Comparison of ENCODE assay signal across 20 cellular contexts in genomic region chr1:115210302-115210711, GRCh38.
DNase-seq lines count a peak whose midpoint lies in the region; ATAC-seq, FAIRE-seq and TF ChIP-seq lines count a peak whose summit lies in the region.
"Had no signal": no experiment of that assay in that cellular context is flagged by ENCODE, and none has a peak within 500 bp of the region (broad histone marks: within the 10 kb centered on the region; RNA-seq: fewer than 3 reads in every experiment).

No MANE protein-coding gene starts in this region.

- TF ChIP-seq CTCF in BE2C (IDR thresholded peaks at IDR 0.05; ENCODE audit: low read depth, low read length): no peak
- TF ChIP-seq CTCF in HepG2 (CRISPR knock-in tag; IDR thresholded peaks at IDR 0.05): no peak

- H3K9me3 ChIP-seq in BE2C: no peaks in the 10 kb centered on the region
- H3K9me3 ChIP-seq in HepG2 (ENCODE audit: low read length): no peaks in the 10 kb centered on the region
- H3K9me3 ChIP-seq: left lung, stomach, vagina had no signal

- in situ Hi-C loops in HepG2 (cut with HindIII; ENCODE audit: extremely low pct_ligation_motif_present, low pct_unique_long_range_greater_than_20kb): no loop called here

- DNase-seq in Daoy (ENCODE audit: low read depth) (peak; percentile 44), HT1080 (ENCODE audit: low read depth) (peak; percentile 27), amniotic epithelial cell (ENCODE audit: low read depth) (peak; percentile 31), islet precursor cell (peak; percentile 79), BE2C (no peak), NCI-H2227 (lab: John Stamatoyannopoulos, UW; ENCODE audit: unreplicated experiment) (no peak), HepG2 (ENCODE audit: low spot score) (no peak)
- no peak for DNase-seq in activated CD4-positive, alpha-beta T cell treated with anti-CD3 and anti-CD28 coated beads, Interleukin-2, amount 10 ng/mL, durations not matched to agents 24 days and 14 days
- DNase-seq: activated naive CD8-positive, alpha-beta T cell treated with anti-CD3 and anti-CD28 coated beads, Interleukin-2, amount 10 ng/mL, durations not matched to agents 7 days and 5 days; activated T-cell treated with anti-CD3 and anti-CD28 coated beads, Interleukin-2, amount 50 U/mL, for 72 hours; effector memory CD8-positive, alpha-beta T cell; KBM-7; left lung; NCI-H2081; NCI-H526 treated with DMSO at 0.1 percent for 48 hours; occipital lobe; stimulated activated CD4-positive, alpha-beta T cell treated with anti-CD3 and anti-CD28 coated beads, Interleukin-1b, Interleukin-23, amount 100 ng/mL, for 48 hours; stomach had no signal

- POLR2A ChIA-PET in HepG2 (lab: Yijun Ruan, JAX): no interaction called here

- no peaks in the 10 kb centered on the region for H3K9me3 Mint-ChIP-seq in activated CD4-positive, alpha-beta T cell treated with anti-CD3 and anti-CD28 coated beads, Interleukin-2, amount 10 ng/mL, durations not matched to agents 24 days and 14 days
- H3K9me3 Mint-ChIP-seq: activated naive CD8-positive, alpha-beta T cell treated with anti-CD3 and anti-CD28 coated beads, Interleukin-2, amount 10 ng/mL, durations not matched to agents 7 days and 5 days; activated T-cell treated with anti-CD3 and anti-CD28 coated beads, Interleukin-2, amount 50 U/mL, for 72 hours; central memory CD8-positive, alpha-beta T cell; effector memory CD8-positive, alpha-beta T cell had no signal

- no peaks in the 10 kb centered on the region for H3K36me3 Mint-ChIP-seq in activated CD4-positive, alpha-beta T cell treated with anti-CD3 and anti-CD28 coated beads, Interleukin-2, amount 10 ng/mL, durations not matched to agents 24 days and 14 days (ENCODE audit: low read depth)
- H3K36me3 Mint-ChIP-seq: activated naive CD8-positive, alpha-beta T cell treated with anti-CD3 and anti-CD28 coated beads, Interleukin-2, amount 10 ng/mL, durations not matched to agents 7 days and 5 days had no signal

- no peaks in the 10 kb centered on the region for H3K4me1 Mint-ChIP-seq in activated CD4-positive, alpha-beta T cell treated with anti-CD3 and anti-CD28 coated beads, Interleukin-2, amount 10 ng/mL, durations not matched to agents 24 days and 14 days
- H3K4me1 Mint-ChIP-seq: activated naive CD8-positive, alpha-beta T cell treated with anti-CD3 and anti-CD28 coated beads, Interleukin-2, amount 10 ng/mL, durations not matched to agents 7 days and 5 days; central memory CD8-positive, alpha-beta T cell had no signal

- H3K27me3 ChIP-seq in BE2C (no peaks in the 10 kb centered on the region), HepG2 (ENCODE audit: control insufficient read depth in 1 of 2, insufficient read depth in 2 of 2, low read length in 2 of 2) (no peaks in the 10 kb centered on the region)
- H3K27me3 ChIP-seq: left lung, stomach, vagina had no signal

- no peak for FAIRE-seq in HepG2 (lab: Jason Lieb, UNC)

- no peaks in the 10 kb centered on the region for H4K20me1 ChIP-seq in HepG2 (ENCODE audit: insufficient read depth, low read length)

- H3K36me3 ChIP-seq in BE2C: no peaks in the 10 kb centered on the region
- no peaks in the 10 kb centered on the region for H3K36me3 ChIP-seq in HepG2 (replicated peaks in 1 of 2; ENCODE audit: control insufficient read depth in 1 of 2, insufficient read depth in 2 of 2, low read length in 2 of 2)
- H3K36me3 ChIP-seq: left lung, stomach, vagina had no signal

- no peak overlapping the region for H3K9ac ChIP-seq in HepG2 (ENCODE audit: insufficient read depth, low read depth, low read length)

- H3K4me3 Mint-ChIP-seq in activated CD4-positive, alpha-beta T cell treated with anti-CD3 and anti-CD28 coated beads, Interleukin-2, amount 10 ng/mL, durations not matched to agents 24 days and 14 days: no peak overlapping the region
- H3K4me3 Mint-ChIP-seq: activated naive CD8-positive, alpha-beta T cell treated with anti-CD3 and anti-CD28 coated beads, Interleukin-2, amount 10 ng/mL, durations not matched to agents 7 days and 5 days; activated T-cell treated with anti-CD3 and anti-CD28 coated beads, Interleukin-2, amount 50 U/mL, for 72 hours; central memory CD8-positive, alpha-beta T cell; effector memory CD8-positive, alpha-beta T cell had no signal

- no peak overlapping the region for H3K27ac ChIP-seq in HepG2 (ENCODE audit: extremely low read length, insufficient read depth, low read length)
- H3K27ac ChIP-seq: left lung, stomach, vagina had no signal

- no peak for TF ChIP-seq POLR2A in HepG2 (IDR thresholded peaks at IDR 0.05; ENCODE audit: insufficient read depth in 1 of 2, low read depth in 2 of 2, low read length in 2 of 2)

- CTCF ChIA-PET in HepG2 (lab: Yijun Ruan, JAX; ENCODE audit: low intra/inter-chr PET ratio, low total read pairs): no interaction called here

- H3K4me1 ChIP-seq in BE2C (no peaks in the 10 kb centered on the region), HepG2 (ENCODE audit: insufficient read depth, low read length) (no peaks in the 10 kb centered on the region)
- H3K4me1 ChIP-seq: left lung, stomach, vagina had no signal

- ATAC-seq in HepG2: no peak
- ATAC-seq: activated T-cell treated with anti-CD3 and anti-CD28 coated beads, Interleukin-2, amount 50 U/mL, for 72 hours; effector memory CD8-positive, alpha-beta T cell; left lung had no signal

- WGBS in HepG2 (ENCODE audit: low lambda C conversion rate): 20% methylated on average over 4 of the region's 4 CpGs

- TF ChIP-seq RAD21 in HepG2 (CRISPR knock-in tag; IDR thresholded peaks at IDR 0.05): no peak

- no TSS peak for BruUV-seq in HepG2 (replicated peaks; lab: Mats Ljungman, UMichigan)

- no peak overlapping the region for H2AFZ ChIP-seq in HepG2 (ENCODE audit: low read length)

- no peak overlapping the region for H3K27ac Mint-ChIP-seq in activated CD4-positive, alpha-beta T cell treated with anti-CD3 and anti-CD28 coated beads, Interleukin-2, amount 10 ng/mL, durations not matched to agents 24 days and 14 days
- H3K27ac Mint-ChIP-seq: activated naive CD8-positive, alpha-beta T cell treated with anti-CD3 and anti-CD28 coated beads, Interleukin-2, amount 10 ng/mL, durations not matched to agents 7 days and 5 days; activated T-cell treated with anti-CD3 and anti-CD28 coated beads, Interleukin-2, amount 50 U/mL, for 72 hours; effector memory CD8-positive, alpha-beta T cell had no signal

- no peaks in the 10 kb centered on the region for H3K79me2 ChIP-seq in HepG2 (ENCODE audit: insufficient read depth, low read length)

- peaks cover 6% of the 10 kb centered on the region for H3K27me3 Mint-ChIP-seq in activated CD4-positive, alpha-beta T cell treated with anti-CD3 and anti-CD28 coated beads, Interleukin-2, amount 10 ng/mL, durations not matched to agents 24 days and 14 days

- TF ChIP-seq EP300 in HepG2 (IDR thresholded peaks at IDR 0.05; ENCODE audit: low read depth in 2 of 2, low read length in 2 of 2) (no peak), HepG2 (CRISPR knock-in tag; IDR thresholded peaks at IDR 0.05; ENCODE audit: borderline replicate concordance) (no peak)

- H3K4me3 ChIP-seq in BE2C (ENCODE audit: low read depth, low read length) (no peak overlapping the region), HepG2 (replicated peaks in 1 of 3; ENCODE audit: insufficient read depth in 1 of 3, low read depth in 2 of 3, low read length in 3 of 3) (no peak overlapping the region)
- H3K4me3 ChIP-seq: left lung, stomach, vagina had no signal

- intact Hi-C loops in activated CD4-positive, alpha-beta T cell treated with anti-CD3 and anti-CD28 coated beads, Interleukin-2, amount 10 ng/mL, durations not matched to agents 24 days and 14 days (cut with micrococcal nuclease): no loop called here
- intact Hi-C loops in HepG2 (cut with micrococcal nuclease; ENCODE audit: unreplicated experiment): no loop called here

- no peak overlapping the region for H3K4me2 ChIP-seq in HepG2 (ENCODE audit: low read depth, low read length)

TF ChIP-seq in HepG2, 621 proteins besides CTCF, POLR2A, EP300 and RAD21:
- TF ChIP-seq ZNF775 (CRISPR knock-in tag; IDR thresholded peaks at IDR 0.05; ENCODE audit: borderline replicate concordance) (no peak), ZNF558 (CRISPR knock-in tag; IDR thresholded peaks at IDR 0.05; ENCODE audit: borderline replicate concordance) (no peak), ZNF552 (CRISPR knock-in tag; IDR thresholded peaks at IDR 0.05; ENCODE audit: borderline replicate concordance) (no peak)

Comparison
In these comparisons a context has a peak if more than half of its experiments do, and no peak if none do; other contexts are left out.
1. DNase-seq: peak in Daoy (single experiment), HT1080 (single experiment), amniotic epithelial cell (single experiment) and islet precursor cell (single experiment); none in activated CD4-positive, alpha-beta T cell treated with anti-CD3 and anti-CD28 coated beads, Interleukin-2, amount 10 ng/mL, durations not matched to agents 24 days and 14 days (single experiment), BE2C (single experiment), NCI-H2227 (single experiment) and HepG2 (single experiment).